15 cellular contexts compared by ENCODE assay signal in the genomic region with DNA sequence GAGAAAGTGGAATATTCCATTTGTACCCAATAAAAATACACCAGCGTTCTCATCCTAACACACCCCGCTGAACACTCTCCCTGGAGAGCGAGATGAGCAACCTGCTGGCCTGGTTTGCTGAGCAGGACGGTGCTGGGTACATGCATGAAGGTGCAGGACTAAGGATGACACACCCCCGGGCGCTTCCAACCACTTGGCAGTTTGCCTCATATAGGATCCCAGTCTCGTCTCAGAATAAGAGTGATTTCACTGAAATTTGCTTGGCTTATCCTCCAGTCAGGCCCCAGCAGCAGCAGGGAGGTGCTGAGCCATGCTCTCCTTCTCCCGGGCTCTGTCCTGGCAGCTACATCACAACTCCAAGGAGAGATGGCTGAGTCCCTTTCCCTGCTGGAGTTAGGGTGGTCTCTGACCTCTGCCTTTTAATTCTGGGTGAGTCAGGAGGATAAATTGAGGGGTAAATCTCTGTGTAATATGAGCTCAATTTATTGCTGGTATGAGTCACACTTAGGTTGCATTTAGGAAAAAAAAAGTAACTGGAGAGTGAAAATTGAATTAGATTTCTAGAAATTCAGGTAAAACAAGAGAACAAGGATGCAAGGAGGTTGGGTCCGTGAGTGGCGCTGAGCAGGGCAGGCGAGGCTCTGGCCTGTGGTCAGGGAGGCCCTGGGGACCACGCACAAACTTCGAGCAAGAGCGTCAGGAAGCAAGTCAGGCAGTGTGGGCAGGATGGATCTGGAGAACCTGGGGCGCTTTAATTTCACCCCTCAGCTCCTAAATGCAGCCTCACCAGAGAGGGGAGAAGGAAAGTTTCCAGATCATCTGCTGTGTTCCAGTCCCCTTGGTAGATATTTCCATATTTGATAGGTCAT.
DNase-seq lines count a peak whose midpoint lies in the region; ATAC-seq, FAIRE-seq and TF ChIP-seq lines count a peak whose summit lies in the region.
"Had no signal": no experiment of that assay in that cellular context is flagged by ENCODE, and none has a peak within 500 bp of the region (broad histone marks: within the 10 kb centered on the region; RNA-seq: fewer than 3 reads in every experiment).

No MANE protein-coding gene starts in this region.

- no peak for FAIRE-seq in H1 (lab: Jason Lieb, UNC)

- no peak overlapping the region for H3K4me3 ChIP-seq in MG63
- no peak overlapping the region for H3K4me3 ChIP-seq in H1 (ENCODE audit: extremely low read depth in 1 of 4, insufficient read depth in 2 of 4, low read depth in 3 of 4, low read length in 4 of 4)
- H3K4me3 ChIP-seq: Peyer's patch had no signal

- peaks cover 1% of the 10 kb centered on the region; the same call in 1 of the 2 replicates for H3K36me3 ChIP-seq in MG63
- H3K36me3 ChIP-seq in H1 (ENCODE audit: control insufficient read depth in 2 of 4, insufficient read depth in 4 of 4, low read length in 3 of 4): no peaks in the 10 kb centered on the region; a peak in 1 of 8 replicates
- H3K36me3 ChIP-seq: Peyer's patch had no signal

- CTCF ChIA-PET in H1 (lab: Charles Lee; ENCODE audit: partially characterized antibody): no interaction called here
- CTCF ChIA-PET in activated CD4-positive, alpha-beta T cell treated with anti-CD3 and anti-CD28 coated beads for 36 hours (lab: Charles Lee): no interaction called here

- no peak overlapping the region for H4K5ac ChIP-seq in H1 (ENCODE audit: insufficient read length, low read depth, low read length)

- H2AFZ ChIP-seq in H1 (ENCODE audit: low read length): no peak overlapping the region

- H3K27me3 ChIP-seq in MG63 (no peaks in the 10 kb centered on the region), H1 (replicated peaks in 1 of 4; ENCODE audit: control insufficient read depth in 3 of 4, extremely low read depth in 1 of 4, insufficient read depth in 3 of 4, low read length in 3 of 4) (no peaks in the 10 kb centered on the region)
- H3K27me3 ChIP-seq: Peyer's patch had no signal

- H4K91ac ChIP-seq in H1 (replicated peaks; ENCODE audit: insufficient read length, low read length): no peak overlapping the region

- no peak overlapping the region for H4K8ac ChIP-seq in H1 (ENCODE audit: extremely low read depth, insufficient read depth, low read length)

- peaks cover 25 to 26% of the 10 kb centered on the region in 2 donors for H3K27me3 Mint-ChIP-seq in effector memory CD8-positive, alpha-beta T cell
- peaks cover 4% of the 10 kb centered on the region for H3K27me3 Mint-ChIP-seq in activated CD4-positive, alpha-beta T cell treated with anti-CD3 and anti-CD28 coated beads for 36 hours

- 0 out of 2 replicates have a peak overlapping the region, but pooled peaks have one; percentile 29 for H2BK15ac ChIP-seq in H1 (ENCODE audit: low read length)

- H3K4me3 Mint-ChIP-seq in effector memory CD8-positive, alpha-beta T cell: no peak overlapping the region
- H3K4me3 Mint-ChIP-seq in activated CD4-positive, alpha-beta T cell treated with anti-CD3 and anti-CD28 coated beads for 36 hours: no peak overlapping the region
- H3K4me3 Mint-ChIP-seq: CD14-positive monocyte, H9 had no signal

- no peak for TF ChIP-seq EP300 in H1 (IDR thresholded peaks at IDR 0.05; ENCODE audit: borderline replicate concordance in 1 of 2, low read depth in 2 of 2, low read length in 2 of 2)

- H3K14ac ChIP-seq in H1 (ENCODE audit: insufficient read length): no peak overlapping the region

- H3K79me1 ChIP-seq in H1 (ENCODE audit: low read depth, low read length): no peaks in the 10 kb centered on the region

- no peak overlapping the region for H2BK5ac ChIP-seq in H1 (ENCODE audit: low read depth, low read length)

- TF ChIP-seq RAD21 in H1 (IDR thresholded peaks at IDR 0.05 in 1 of 2, conservative IDR thresholded peaks at IDR 0.05 in 1 of 2; ENCODE audit: low read depth in 2 of 2, low read length in 2 of 2): no peak

- H2BK12ac ChIP-seq in H1 (ENCODE audit: low read depth, low read length): no peak overlapping the region

- H3K56ac ChIP-seq in H1 (replicated peaks; ENCODE audit: insufficient read length, low read depth, low read length): no peak overlapping the region

- no peak overlapping the region for H3K27ac Mint-ChIP-seq in effector memory CD8-positive, alpha-beta T cell
- no peak overlapping the region for H3K27ac Mint-ChIP-seq in activated CD4-positive, alpha-beta T cell treated with anti-CD3 and anti-CD28 coated beads for 36 hours
- H3K27ac Mint-ChIP-seq: CD14-positive monocyte, H9 had no signal

- no peak overlapping the region for H2BK20ac ChIP-seq in H1 (ENCODE audit: low read length)

- no peaks in the 10 kb centered on the region for H3K36me3 Mint-ChIP-seq in effector memory CD8-positive, alpha-beta T cell (ENCODE audit: insufficient read depth)
- H3K36me3 Mint-ChIP-seq in activated CD4-positive, alpha-beta T cell treated with anti-CD3 and anti-CD28 coated beads for 36 hours (ENCODE audit: low read depth): no peaks in the 10 kb centered on the region
- H3K36me3 Mint-ChIP-seq: CD14-positive monocyte had no signal

- intact Hi-C loops in activated CD4-positive, alpha-beta T cell treated with anti-CD3 and anti-CD28 coated beads for 36 hours (cut with DNase I, micrococcal nuclease): no loop called here

- TF ChIP-seq POLR2A in H1 (IDR thresholded peaks at IDR 0.05; ENCODE audit: control extremely low read depth in 1 of 2, low read depth in 2 of 2, low read length in 2 of 2): no peak

- no peak for ATAC-seq in effector memory CD8-positive, alpha-beta T cell (replicated peaks)
- ATAC-seq in activated CD4-positive, alpha-beta T cell treated with anti-CD3 and anti-CD28 coated beads for 36 hours: no peak

- H3K23ac ChIP-seq in H1 (ENCODE audit: insufficient read length): no peak overlapping the region

- H3K4me1 ChIP-seq in H1 (replicated peaks in 1 of 4; ENCODE audit: control insufficient read depth in 3 of 4, insufficient read depth in 4 of 4, low read length in 3 of 4): no peaks in the 10 kb centered on the region; a peak in 1 of 7 replicates
- H3K4me1 ChIP-seq: Peyer's patch had no signal

- no peaks in the 10 kb centered on the region for H3K79me2 ChIP-seq in H1 (ENCODE audit: control insufficient read depth in 1 of 2, insufficient read depth in 2 of 2, low read length in 2 of 2)

- no peak overlapping the region for H3K27ac ChIP-seq in H1 (ENCODE audit: low read depth, low read length)
- H3K27ac ChIP-seq: Peyer's patch had no signal

- no peaks in the 10 kb centered on the region for H3K4me1 Mint-ChIP-seq in effector memory CD8-positive, alpha-beta T cell (ENCODE audit: low read depth in 2 of 2)
- no peaks in the 10 kb centered on the region for H3K4me1 Mint-ChIP-seq in activated CD4-positive, alpha-beta T cell treated with anti-CD3 and anti-CD28 coated beads for 36 hours
- H3K4me1 Mint-ChIP-seq: CD14-positive monocyte had no signal

- no peaks in the 10 kb centered on the region for H3K23me2 ChIP-seq in H1 (ENCODE audit: low read depth, low read length)

- 91% methylated on average over 15 of the region's 15 CpGs; no CpG with 5 or more reads in 1 of the 2 experiments for WGBS in H1 (ENCODE audit: extremely low coverage in 1 of 2, insufficient coverage in 1 of 2, insufficient read length in 1 of 2, insufficient replicate concordance in 2 of 2, low coverage in 1 of 2, low lambda C conversion rate in 2 of 2, missing lambda C conversion rate in 1 of 2), 2 experiments

- DNase-seq in Daoy (ENCODE audit: low read depth): peak; percentile 29
- DNase-seq in MG63: peak; percentile 48
- no peak for DNase-seq in H1 (ENCODE audit: low read depth in 1 of 2, low spot score in 2 of 2)
- peak; percentile 12 for DNase-seq in occipital lobe (lab: John Stamatoyannopoulos, UW)
- DNase-seq in effector memory CD8-positive, alpha-beta T cell: no peak
- DNase-seq in epidermal melanocyte (ENCODE audit: insufficient read length, low spot score): no peak
- no peak for DNase-seq in activated CD4-positive, alpha-beta T cell treated with anti-CD3 and anti-CD28 coated beads for 36 hours
- DNase-seq: COR-L47, EL, H9, Karpas-422, NCI-H2029, Peyer's patch, SHP77 treated with DMSO at 0.1 percent for 48 hours had no signal

- H3K9me3 ChIP-seq in MG63: no peaks in the 10 kb centered on the region
- peaks cover 4% of the 10 kb centered on the region in 2 experiments; a peak in 3 of 4 replicates for H3K9me3 ChIP-seq in H1 (ENCODE audit: insufficient read depth in 2 of 2, low read depth in 1 of 2, low read length in 1 of 2)
- H3K9me3 ChIP-seq: Peyer's patch had no signal

- TF ChIP-seq CTCF in H1 (IDR thresholded peaks at IDR 0.05; ENCODE audit: control extremely low read depth in 1 of 3, insufficient read depth in 1 of 3, low read depth in 1 of 3, low read length in 3 of 3): no peak

- H3K9me3 Mint-ChIP-seq in effector memory CD8-positive, alpha-beta T cell: peaks cover 0 to 2% of the 10 kb centered on the region in 2 donors
- H3K9me3 Mint-ChIP-seq in activated CD4-positive, alpha-beta T cell treated with anti-CD3 and anti-CD28 coated beads for 36 hours (ENCODE audit: low read depth): peaks cover 2% of the 10 kb centered on the region

- no peak overlapping the region for H2AK5ac ChIP-seq in H1 (ENCODE audit: low read depth, low read length)

- H2BK120ac ChIP-seq in H1 (replicated peaks; ENCODE audit: low read depth, low read length): no peak overlapping the region

- no peaks in the 10 kb centered on the region for H4K20me1 ChIP-seq in H1 (replicated peaks in 1 of 2; ENCODE audit: control insufficient read depth in 1 of 2, insufficient read depth in 2 of 2, low read length in 2 of 2)

- POLR2A ChIA-PET in H1 (lab: Charles Lee; ENCODE audit: partially characterized antibody): no interaction called here
- POLR2A ChIA-PET in activated CD4-positive, alpha-beta T cell treated with anti-CD3 and anti-CD28 coated beads for 36 hours (lab: Charles Lee): no interaction called here

- no peak overlapping the region for H3K4ac ChIP-seq in H1 (replicated peaks; ENCODE audit: insufficient read length, low read depth, low read length)

- H3K4me2 ChIP-seq in H1 (ENCODE audit: insufficient read depth in 1 of 2, low read depth in 2 of 2, low read length in 2 of 2): no peak overlapping the region

- H3K9ac ChIP-seq in H1 (replicated peaks in 1 of 4; ENCODE audit: extremely low read depth in 1 of 4, low read depth in 3 of 4, low read length in 3 of 4): no peak overlapping the region

- H3K18ac ChIP-seq in H1 (ENCODE audit: extremely low read depth, low read length): no peak overlapping the region

TF ChIP-seq in H1, 55 proteins besides CTCF, POLR2A, EP300 and RAD21 (continues in another document):
- no peak for TF ChIP-seq CREB1 (IDR thresholded peaks at IDR 0.05)
- no peak for TF ChIP-seq SAP30 (IDR thresholded peaks at IDR 0.05; ENCODE audit: insufficient read depth, insufficient replicate concordance, low read length)
- TF ChIP-seq SP2 (IDR thresholded peaks at IDR 0.05; ENCODE audit: low read length): no peak
- TF ChIP-seq CHD2 (IDR thresholded peaks at IDR 0.05; ENCODE audit: low read length): no peak
- TF ChIP-seq, protein P1, sequence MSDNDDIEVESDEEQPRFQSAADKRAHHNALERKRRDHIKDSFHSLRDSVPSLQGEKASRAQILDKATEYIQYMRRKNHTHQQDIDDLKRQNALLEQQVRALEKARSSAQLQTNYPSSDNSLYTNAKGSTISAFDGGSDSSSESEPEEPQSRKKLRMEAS (IDR thresholded peaks at IDR 0.05): no peak
- no peak for TF ChIP-seq RFX5 (IDR thresholded peaks at IDR 0.05; ENCODE audit: borderline replicate concordance, low read depth, low read length)
- no peak for TF ChIP-seq RBBP5 (IDR thresholded peaks at IDR 0.05; ENCODE audit: borderline replicate concordance, low read depth, low read length)

Comparison
In these comparisons a context has a peak if more than half of its experiments do, and no peak if none do; other contexts are left out.
1. DNase-seq: peak in Daoy (single experiment), MG63 (single experiment) and occipital lobe (single experiment); none in H1 (0 of 2), effector memory CD8-positive, alpha-beta T cell (0 of 3), epidermal melanocyte (single experiment) and activated CD4-positive, alpha-beta T cell treated with anti-CD3 and anti-CD28 coated beads for 36 hours (single experiment).